ENCODE assay signal across 21 cellular contexts in genomic region chr14:99475179-99475578, GRCh38. TPM values are rescaled to one million over a fixed set of nuclear protein-coding genes. Genes with fewer than 3 reads are reported as not detected.
DNase-seq lines count a peak whose midpoint lies in the region; ATAC-seq and TF ChIP-seq lines count a peak whose summit lies in the region.
"Had no signal": no experiment of that assay in that cellular context is flagged by ENCODE, and none has a peak within 500 bp of the region (broad histone marks: within the 10 kb centered on the region; RNA-seq: fewer than 3 reads in every experiment).

No MANE protein-coding gene starts in this region.

- no peak overlapping the region for H3K4me3 ChIP-seq in cardiac fibroblast (replicated peaks in 1 of 2; ENCODE audit: low read depth in 2 of 2, low read length in 2 of 2)
- no peak overlapping the region for H3K4me3 ChIP-seq in hepatocyte
- H3K4me3 ChIP-seq in testis: no peak overlapping the region
- H3K4me3 ChIP-seq: gastrocnemius medialis, mucosa of descending colon, ovary had no signal

- H3K4me1 ChIP-seq in hepatocyte (ENCODE audit: insufficient read depth) (peaks cover 30% of the 10 kb centered on the region), testis (peaks cover 16% of the 10 kb centered on the region)

- H3K9me3 Mint-ChIP-seq in activated T-cell treated with anti-CD3 and anti-CD28 coated beads, Interleukin-2, amount 50 U/mL, for 24 hours: no peaks in the 10 kb centered on the region
- H3K9me3 Mint-ChIP-seq: activated CD4-positive, alpha-beta memory T cell treated with anti-CD3 and anti-CD28 coated beads for 36 hours; activated T-helper 1 cell treated with anti-CD3 and anti-CD28 coated beads, Interleukin-12 subunit alpha, Interleukin-12 subunit beta, Interleukin-2, Interleukin-4 antibody, amounts not matched to agents 30 ng/mL and 10 ng/mL and 1 ng/mL, durations not matched to agents 14 hours and 24 hours and 36 hours; CD4-positive, CD25-positive, alpha-beta regulatory T cell had no signal

- TF ChIP-seq CTCF in cardiac fibroblast (IDR thresholded peaks at IDR 0.05; ENCODE audit: low read depth, low read length) (peak; percentile 9), hepatocyte (IDR thresholded peaks at IDR 0.05; ENCODE audit: poor library complexity) (no peak), testis (IDR thresholded peaks at IDR 0.05) (no peak)

- H3K27ac ChIP-seq in hepatocyte (no peak overlapping the region), testis (no peak overlapping the region)
- H3K27ac ChIP-seq: HL-60, ovary had no signal

- peaks cover 96% of the 10 kb centered on the region for H3K79me2 ChIP-seq in hepatocyte

- H3K27me3 Mint-ChIP-seq in activated T-cell treated with anti-CD3 and anti-CD28 coated beads, Interleukin-2, amount 50 U/mL, for 24 hours: no peaks in the 10 kb centered on the region
- H3K27me3 Mint-ChIP-seq: activated CD4-positive, alpha-beta memory T cell treated with anti-CD3 and anti-CD28 coated beads for 36 hours; CD4-positive, CD25-positive, alpha-beta regulatory T cell had no signal

- no peaks in the 10 kb centered on the region for H3K9me2 ChIP-seq in hepatocyte (replicated peaks; ENCODE audit: insufficient read depth)

- H3K4me1 Mint-ChIP-seq in activated T-cell treated with anti-CD3 and anti-CD28 coated beads, Interleukin-2, amount 50 U/mL, for 24 hours (ENCODE audit: low read depth): peaks cover 58% of the 10 kb centered on the region

- H3K9me3 ChIP-seq in hepatocyte (ENCODE audit: low read depth) (no peaks in the 10 kb centered on the region), testis (no peaks in the 10 kb centered on the region)
- H3K9me3 ChIP-seq: gastrocnemius medialis, mucosa of descending colon, ovary had no signal

- H3K27me3 ChIP-seq in hepatocyte (no peaks in the 10 kb centered on the region), testis (no peaks in the 10 kb centered on the region)
- H3K27me3 ChIP-seq: gastrocnemius medialis, ovary had no signal

- peak overlapping the region; percentile 41 for H3K4me2 ChIP-seq in hepatocyte

- no peak overlapping the region for H3K27ac Mint-ChIP-seq in activated T-cell treated with anti-CD3 and anti-CD28 coated beads, Interleukin-2, amount 50 U/mL, for 24 hours
- H3K27ac Mint-ChIP-seq: activated CD4-positive, alpha-beta memory T cell treated with anti-CD3 and anti-CD28 coated beads for 36 hours; activated T-helper 1 cell treated with anti-CD3 and anti-CD28 coated beads, Interleukin-12 subunit alpha, Interleukin-12 subunit beta, Interleukin-2, Interleukin-4 antibody, amounts not matched to agents 30 ng/mL and 10 ng/mL and 1 ng/mL, durations not matched to agents 14 hours and 24 hours and 36 hours; CD4-positive, CD25-positive, alpha-beta regulatory T cell had no signal

- no peak overlapping the region for H3K4me3 Mint-ChIP-seq in activated T-cell treated with anti-CD3 and anti-CD28 coated beads, Interleukin-2, amount 50 U/mL, for 24 hours
- H3K4me3 Mint-ChIP-seq: activated CD4-positive, alpha-beta memory T cell treated with anti-CD3 and anti-CD28 coated beads for 36 hours; activated T-helper 1 cell treated with anti-CD3 and anti-CD28 coated beads, Interleukin-12 subunit alpha, Interleukin-12 subunit beta, Interleukin-2, Interleukin-4 antibody, amounts not matched to agents 30 ng/mL and 10 ng/mL and 1 ng/mL, durations not matched to agents 14 hours and 24 hours and 36 hours had no signal

- peaks cover 74% of the 10 kb centered on the region for H4K20me1 ChIP-seq in hepatocyte (ENCODE audit: insufficient read depth, poor library complexity, severe bottlenecking)

- DNase-seq in NCI-H82 (lab: John Stamatoyannopoulos, UW) (peak; percentile 3), NCI-H82 treated with DMSO at 0.1 percent for 48 hours (lab: John Stamatoyannopoulos, UW; ENCODE audit: unreplicated experiment) (no peak), cardiac fibroblast (ENCODE audit: low read depth in 2 of 2) (peak; percentile 14 to 61), hepatocyte (ENCODE audit: low spot score) (peak; percentile 30), testis (peak; percentile 42)
- DNase-seq in activated T-cell treated with anti-CD3 and anti-CD28 coated beads, Interleukin-2, amount 50 U/mL, for 24 hours: no peak
- DNase-seq: 8988T; activated CD4-positive, alpha-beta memory T cell treated with anti-CD3 and anti-CD28 coated beads for 36 hours; amniotic stem cell; CD4-positive, CD25-positive, alpha-beta regulatory T cell; dermis blood vessel endothelial cell; gastrocnemius medialis; mucosa of descending colon; NCI-H2029 treated with DMSO at 0.1 percent for 48 hours; NCI-H526 treated with DMSO at 0.1 percent for 48 hours; ovary; T1000 had no signal

- no peaks in the 10 kb centered on the region for H3K36me3 ChIP-seq in hepatocyte (replicated peaks; ENCODE audit: insufficient read depth, low read depth)
- H3K36me3 ChIP-seq in testis (ENCODE audit: low read depth, missing control alignments): no peaks in the 10 kb centered on the region
- H3K36me3 ChIP-seq: gastrocnemius medialis, ovary had no signal

- H3K36me3 Mint-ChIP-seq in activated T-cell treated with anti-CD3 and anti-CD28 coated beads, Interleukin-2, amount 50 U/mL, for 24 hours (ENCODE audit: low read depth): peaks cover 12% of the 10 kb centered on the region
- H3K36me3 Mint-ChIP-seq: activated CD4-positive, alpha-beta memory T cell treated with anti-CD3 and anti-CD28 coated beads for 36 hours had no signal

- WGBS in hepatocyte (ENCODE audit: low lambda C conversion rate, missing lambda C conversion rate): 60% methylated on average over 9 of the region's 9 CpGs
- 21 to 69% methylated on average over 9 of the region's 9 CpGs for WGBS in testis, 2 donors

- no peak overlapping the region for H2AFZ ChIP-seq in hepatocyte

- intact Hi-C loops in testis (cut with DNase I; ENCODE audit: low total_unique reads): no loop called here

- ATAC-seq in GM18868 (IDR thresholded peaks at IDR 0.05; ENCODE audit: unreplicated experiment): no peak
- ATAC-seq in HG03097 (IDR thresholded peaks at IDR 0.05; ENCODE audit: low FRiP score, unreplicated experiment): no peak
- ATAC-seq: mucosa of descending colon had no signal

- no peak for TF ChIP-seq POLR2A in testis (IDR thresholded peaks at IDR 0.05)

RNA-seq across cellular contexts. Expression of gene SETD3, which starts 5.5 kb away (rescaled TPM):
- 60.2 and 67.3 TPM in 2 replicates for total RNA-seq in hepatocyte
- polyA plus RNA-seq in hepatocyte: 43.6 and 47.0 TPM in 2 replicates
- total RNA-seq in testis: 100 to 1,000 TPM; 135 to 160 TPM
- 186 TPM for polyA plus RNA-seq in testis (ENCODE audit: insufficient read depth, low read depth, low replicate concordance)

RNA-seq across cellular contexts. Expression of gene CCNK, which starts 6.0 kb away (rescaled TPM):
- total RNA-seq in hepatocyte (15.6 and 22.0 TPM in 2 replicates), testis (10 to 100 TPM; 69.1 to 73.1 TPM)
- polyA plus RNA-seq in hepatocyte (10.1 and 11.1 TPM in 2 replicates), testis (ENCODE audit: insufficient read depth, low read depth, low replicate concordance) (134 TPM)

Comparison
In these comparisons a context has a peak if more than half of its experiments do, and no peak if none do; other contexts are left out.
1. DNase-seq: peak in NCI-H82 (single experiment), cardiac fibroblast (2 of 2), hepatocyte (single experiment) and testis (single experiment); none in NCI-H82 treated with DMSO at 0.1 percent for 48 hours (single experiment) and activated T-cell treated with anti-CD3 and anti-CD28 coated beads, Interleukin-2, amount 50 U/mL, for 24 hours (single experiment).